ENCODE assay signal across 15 cellular contexts in genomic region chr1:64136296-64136695, GRCh38.
"Had no signal": no experiment of that assay in that cellular context is flagged by ENCODE, and none has a peak within 500 bp of the region (broad histone marks: within the 10 kb centered on the region; RNA-seq: fewer than 3 reads in every experiment).

No MANE protein-coding gene starts in this region.

- H3K4me1 ChIP-seq: adrenal gland, colonic mucosa, esophagus muscularis mucosa had no signal

- ATAC-seq: activated CD8-positive, alpha-beta memory T cell treated with anti-CD3 and anti-CD28 coated beads, Interleukin-2, amount 10 ng/mL, durations not matched to agents 7 days and 5 days had no signal

- H3K4me3 Mint-ChIP-seq: activated CD4-positive, alpha-beta memory T cell treated with anti-CD3 and anti-CD28 coated beads for 36 hours; activated CD4-positive, alpha-beta T cell treated with anti-CD3 and anti-CD28 coated beads for 36 hours; activated CD8-positive, alpha-beta memory T cell treated with anti-CD3 and anti-CD28 coated beads, Interleukin-2, amount 10 ng/mL, durations not matched to agents 7 days and 5 days; activated naive CD4-positive, alpha-beta T cell treated with anti-CD3 and anti-CD28 coated beads, Interleukin-2, amount 10 ng/mL, durations not matched to agents 7 days and 5 days; memory B cell; stimulated activated memory B cell treated with anti-CD40 and anti-IgM and Interleukin-4, amounts not matched to agents 10 μg/mL and 1 μg/mL and 100 μg/mL, for 72 hours; T-helper 1 cell treated with Interleukin-12 subunit alpha and Interleukin-12 subunit beta and Interleukin-4 antibody, amounts not matched to agents 30 μg/mL and 1 μg/mL, for 36 hours had no signal

- H3K9me3 Mint-ChIP-seq: activated CD4-positive, alpha-beta memory T cell treated with anti-CD3 and anti-CD28 coated beads for 36 hours; activated naive CD4-positive, alpha-beta T cell treated with anti-CD3 and anti-CD28 coated beads, Interleukin-2, amount 10 ng/mL, durations not matched to agents 7 days and 5 days; activated T-helper 2 cell treated with anti-CD3 and anti-CD28 coated beads, Interferon-gamma antibody, Interleukin-2, Interleukin-4, amounts not matched to agents 10 μg/mL and 5 μg/mL and 100 μg/mL, durations not matched to agents 14 hours and 24 hours and 36 hours; memory B cell; stimulated activated memory B cell treated with anti-CD40 and anti-IgM and Interleukin-4, amounts not matched to agents 10 μg/mL and 1 μg/mL and 100 μg/mL, for 72 hours; T-helper 1 cell treated with Interleukin-12 subunit alpha and Interleukin-12 subunit beta and Interleukin-4 antibody, amounts not matched to agents 30 μg/mL and 1 μg/mL, for 36 hours had no signal

- H3K9me3 ChIP-seq: adrenal gland, colonic mucosa, esophagus muscularis mucosa, left lung had no signal

- H3K27ac ChIP-seq: adrenal gland, colonic mucosa, esophagus muscularis mucosa, WERI-Rb-1 had no signal

- DNase-seq: activated CD4-positive, alpha-beta T cell treated with anti-CD3 and anti-CD28 coated beads for 36 hours; activated CD8-positive, alpha-beta memory T cell treated with anti-CD3 and anti-CD28 coated beads, Interleukin-2, amount 10 ng/mL, durations not matched to agents 7 days and 5 days; effector CD4-positive, alpha-beta T cell; kidney; left lung had no signal

- H3K4me3 ChIP-seq: adrenal gland, colonic mucosa, esophagus muscularis mucosa, left lung had no signal

- H3K4me1 Mint-ChIP-seq: activated CD8-positive, alpha-beta memory T cell treated with anti-CD3 and anti-CD28 coated beads, Interleukin-2, amount 10 ng/mL, durations not matched to agents 7 days and 5 days; activated naive CD4-positive, alpha-beta T cell treated with anti-CD3 and anti-CD28 coated beads, Interleukin-2, amount 10 ng/mL, durations not matched to agents 7 days and 5 days; memory B cell; stimulated activated memory B cell treated with anti-CD40 and anti-IgM and Interleukin-4, amounts not matched to agents 10 μg/mL and 1 μg/mL and 100 μg/mL, for 72 hours had no signal

- H3K27ac Mint-ChIP-seq: activated CD4-positive, alpha-beta memory T cell treated with anti-CD3 and anti-CD28 coated beads for 36 hours; activated CD4-positive, alpha-beta T cell treated with anti-CD3 and anti-CD28 coated beads for 36 hours; activated CD8-positive, alpha-beta memory T cell treated with anti-CD3 and anti-CD28 coated beads, Interleukin-2, amount 10 ng/mL, durations not matched to agents 7 days and 5 days; activated naive CD4-positive, alpha-beta T cell treated with anti-CD3 and anti-CD28 coated beads, Interleukin-2, amount 10 ng/mL, durations not matched to agents 7 days and 5 days; activated T-helper 2 cell treated with anti-CD3 and anti-CD28 coated beads, Interferon-gamma antibody, Interleukin-2, Interleukin-4, amounts not matched to agents 10 μg/mL and 5 μg/mL and 100 μg/mL, durations not matched to agents 14 hours and 24 hours and 36 hours; memory B cell; stimulated activated memory B cell treated with anti-CD40 and anti-IgM and Interleukin-4, amounts not matched to agents 10 μg/mL and 1 μg/mL and 100 μg/mL, for 72 hours; T-helper 1 cell treated with Interleukin-12 subunit alpha and Interleukin-12 subunit beta and Interleukin-4 antibody, amounts not matched to agents 30 μg/mL and 1 μg/mL, for 36 hours had no signal

- H3K36me3 ChIP-seq: adrenal gland, colonic mucosa, esophagus muscularis mucosa, left lung, WERI-Rb-1 had no signal

- H3K36me3 Mint-ChIP-seq: activated CD4-positive, alpha-beta memory T cell treated with anti-CD3 and anti-CD28 coated beads for 36 hours; activated CD8-positive, alpha-beta memory T cell treated with anti-CD3 and anti-CD28 coated beads, Interleukin-2, amount 10 ng/mL, durations not matched to agents 7 days and 5 days; activated naive CD4-positive, alpha-beta T cell treated with anti-CD3 and anti-CD28 coated beads, Interleukin-2, amount 10 ng/mL, durations not matched to agents 7 days and 5 days; memory B cell; stimulated activated memory B cell treated with anti-CD40 and anti-IgM and Interleukin-4, amounts not matched to agents 10 μg/mL and 1 μg/mL and 100 μg/mL, for 72 hours had no signal

- H3K27me3 Mint-ChIP-seq: activated CD4-positive, alpha-beta T cell treated with anti-CD3 and anti-CD28 coated beads for 36 hours; activated naive CD4-positive, alpha-beta T cell treated with anti-CD3 and anti-CD28 coated beads, Interleukin-2, amount 10 ng/mL, durations not matched to agents 7 days and 5 days had no signal

- H3K27me3 ChIP-seq: adrenal gland, colonic mucosa, esophagus muscularis mucosa, left lung had no signal
